8 cellular contexts compared by ENCODE assay signal in genomic region chr16:53207810-53208752, GRCh38.
DNase-seq lines count a peak whose midpoint lies in the region; ATAC-seq lines count a peak whose summit lies in the region.

No MANE protein-coding gene starts in this region.

- peak overlapping the region; percentile 83 for H3K27ac Mint-ChIP-seq in activated naive CD8-positive, alpha-beta T cell treated with anti-CD3 and anti-CD28 coated beads, Interleukin-2, amount 10 ng/mL, durations not matched to agents 7 days and 5 days

- peak overlapping the region; percentile 75 for H3K4me3 Mint-ChIP-seq in activated naive CD8-positive, alpha-beta T cell treated with anti-CD3 and anti-CD28 coated beads, Interleukin-2, amount 10 ng/mL, durations not matched to agents 7 days and 5 days

- H3K9me3 Mint-ChIP-seq in activated naive CD8-positive, alpha-beta T cell treated with anti-CD3 and anti-CD28 coated beads, Interleukin-2, amount 10 ng/mL, durations not matched to agents 7 days and 5 days: peaks cover 1% of the 10 kb centered on the region

- POLR2A ChIA-PET in activated naive CD8-positive, alpha-beta T cell treated with anti-CD3 and anti-CD28 coated beads, Interleukin-2, amount 10 ng/mL, durations not matched to agents 7 days and 5 days (lab: Charles Lee): no interaction called here

- DNase-seq in DMS53 (lab: John Stamatoyannopoulos, UW) (peak; percentile 89), NCI-H524 (lab: John Stamatoyannopoulos, UW) (peak; percentile 95 to 96), head of caudate nucleus (peak; percentile 10 to 87 (median 64)), occipital lobe (lab: John Stamatoyannopoulos, UW) (peak; percentile 71)
- DNase-seq in activated naive CD8-positive, alpha-beta T cell treated with anti-CD3 and anti-CD28 coated beads, Interleukin-2, amount 10 ng/mL, durations not matched to agents 7 days and 5 days: no peak
- DNase-seq in stimulated activated CD4-positive, alpha-beta T cell treated with anti-CD3 and anti-CD28 coated beads, Interleukin-4, amount 100 ng/mL, for 4 hours: no peak

- peaks cover 8% of the 10 kb centered on the region for H3K36me3 Mint-ChIP-seq in activated naive CD8-positive, alpha-beta T cell treated with anti-CD3 and anti-CD28 coated beads, Interleukin-2, amount 10 ng/mL, durations not matched to agents 7 days and 5 days

- H3K27me3 Mint-ChIP-seq in activated naive CD8-positive, alpha-beta T cell treated with anti-CD3 and anti-CD28 coated beads, Interleukin-2, amount 10 ng/mL, durations not matched to agents 7 days and 5 days: no peaks in the 10 kb centered on the region

- peak; percentile 87 for ATAC-seq in GM19438 (IDR thresholded peaks at IDR 0.05; ENCODE audit: low read depth, unreplicated experiment)
- peak; percentile 84 for ATAC-seq in HG03460 (IDR thresholded peaks at IDR 0.05; ENCODE audit: unreplicated experiment)
- peak; percentile 42 for ATAC-seq in activated naive CD8-positive, alpha-beta T cell treated with anti-CD3 and anti-CD28 coated beads, Interleukin-2, amount 10 ng/mL, durations not matched to agents 7 days and 5 days (ENCODE audit: low read depth)

- peaks cover 11% of the 10 kb centered on the region for H3K4me1 Mint-ChIP-seq in activated naive CD8-positive, alpha-beta T cell treated with anti-CD3 and anti-CD28 coated beads, Interleukin-2, amount 10 ng/mL, durations not matched to agents 7 days and 5 days

- intact Hi-C loops in head of caudate nucleus (cut with DNase I): loop anchor here (5.0 kb wide), 2 partner anchors 76 to 151 kb away; no protein-coding TSS in a partner anchor

Comparison
In these comparisons a context has a peak if more than half of its experiments do, and no peak if none do; other contexts are left out.
1. DNase-seq: peak in DMS53 (single experiment), NCI-H524 (2 of 2), head of caudate nucleus (42 of 42) and occipital lobe (single experiment); none in activated naive CD8-positive, alpha-beta T cell treated with anti-CD3 and anti-CD28 coated beads, Interleukin-2, amount 10 ng/mL, durations not matched to agents 7 days and 5 days (single experiment) and stimulated activated CD4-positive, alpha-beta T cell treated with anti-CD3 and anti-CD28 coated beads, Interleukin-4, amount 100 ng/mL, for 4 hours (0 of 2).
2. Peak in every context shown above with its lines, with median percentiles within 50 percentile points of each other: ATAC-seq.